ENCODE assay signal across 2 cellular contexts in genomic region chr1:156455362-156455761, GRCh38.
TF ChIP-seq lines count a peak whose summit lies in the region.

No MANE protein-coding gene starts in this region.

TF ChIP-seq in GM23338, 12 proteins besides CTCF, POLR2A, EP300 and RAD21 (continued from another document):
- TF ChIP-seq ZNF462 (CRISPR knock-in tag; IDR thresholded peaks at IDR 0.05) (no peak), REST (IDR thresholded peaks at IDR 0.05; ENCODE audit: unreplicated experiment) (no peak), EZH2 (IDR thresholded peaks at IDR 0.05; ENCODE audit: low read depth, unreplicated experiment) (no peak), JUNB (IDR thresholded peaks at IDR 0.05; ENCODE audit: unreplicated experiment) (no peak), ETS1 (IDR thresholded peaks at IDR 0.05) (no peak), ZNF331 (CRISPR knock-in tag; IDR thresholded peaks at IDR 0.05; ENCODE audit: low read depth) (no peak), POLR2AphosphoS5 (IDR thresholded peaks at IDR 0.05; ENCODE audit: low read depth) (no peak), ZNF114 (CRISPR knock-in tag; IDR thresholded peaks at IDR 0.05) (no peak), CREB1 (CRISPR knock-in tag; IDR thresholded peaks at IDR 0.05; ENCODE audit: low read depth) (no peak), STAT1 (IDR thresholded peaks at IDR 0.05; ENCODE audit: unreplicated experiment) (no peak)

TF ChIP-seq in WTC11, 78 proteins besides CTCF, POLR2A, EP300 and RAD21 (continued from another document):
- TF ChIP-seq ATF2 (CRISPR knock-in tag; IDR thresholded peaks at IDR 0.05; ENCODE audit: borderline replicate concordance, low read depth) (no peak), ZNF396 (CRISPR knock-in tag; IDR thresholded peaks at IDR 0.05; ENCODE audit: borderline replicate concordance) (no peak), ZNF121 (CRISPR knock-in tag; IDR thresholded peaks at IDR 0.05) (no peak)
TF ChIP-seq in WTC11: peak in this region for 0.
